In the genomic region with DNA sequence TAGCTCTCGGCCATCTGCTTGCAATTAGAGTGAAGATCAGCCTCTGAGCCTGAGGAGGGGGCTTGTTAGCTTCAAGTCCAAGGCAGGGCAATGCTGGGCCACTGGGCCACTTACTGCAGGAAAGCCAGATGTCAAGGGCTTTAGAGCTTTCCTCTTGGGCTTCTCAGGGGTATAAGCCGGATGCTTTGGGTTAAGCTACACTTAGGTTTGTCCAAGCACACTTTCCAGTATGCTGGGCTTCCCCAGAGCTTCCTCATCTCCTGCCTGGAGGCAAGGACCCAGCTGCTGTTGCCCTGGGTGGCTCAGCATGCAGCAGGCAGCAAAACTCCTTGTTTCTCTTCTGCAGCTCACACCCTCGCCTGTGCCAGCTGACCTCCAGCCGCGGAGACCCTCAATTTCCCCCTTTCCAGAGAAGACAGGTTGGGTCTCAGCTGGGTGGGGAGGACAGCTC, we compare ENCODE assay signal across 21 cellular contexts. TPM values are rescaled to one million over a fixed set of nuclear protein-coding genes. Genes with fewer than 3 reads are reported as not detected.
DNase-seq lines count a peak whose midpoint lies in the region; ATAC-seq, FAIRE-seq and TF ChIP-seq lines count a peak whose summit lies in the region.
"Had no signal": no experiment of that assay in that cellular context is flagged by ENCODE, and none has a peak within 500 bp of the region (broad histone marks: within the 10 kb centered on the region; RNA-seq: fewer than 3 reads in every experiment).

No MANE protein-coding gene starts in this region.

- no peaks in the 10 kb centered on the region for H3K36me3 ChIP-seq in upper lobe of right lung

- H3K27ac ChIP-seq in A549 (peak overlapping the region; percentile 13 to 19; a peak in 2 of 6 replicates), upper lobe of right lung (no peak overlapping the region)
- H3K27ac ChIP-seq: RWPE1 had no signal

- no peak for TF ChIP-seq POLR2A in A549 (IDR thresholded peaks at IDR 0.05; ENCODE audit: low read length)

- DNase-seq in A549 (ENCODE audit: low read depth in 1 of 2, low spot score in 1 of 2) = no peak
- DNase-seq in DMS 273 (lab: John Stamatoyannopoulos, UW; ENCODE audit: unreplicated experiment) = peak; percentile 44
- DNase-seq in NCI-H82 (lab: John Stamatoyannopoulos, UW) = peak; percentile 99
- no peak for DNase-seq in NCI-H1694 treated with DMSO at 0.1 percent for 48 hours (lab: John Stamatoyannopoulos, UW)
- DNase-seq in upper lobe of right lung = no peak
- DNase-seq in LoVo (ENCODE audit: low spot score) = no peak
- DNase-seq: Caco-2; CD4-positive, CD25-positive, alpha-beta regulatory T cell; DMS79; KG1; NCI-H1048; NCI-H146; NCI-H2081 treated with DMSO at 0.1 percent for 48 hours; NCI-H2227 treated with DMSO at 0.1 percent for 48 hours; NCI-H526 treated with DMSO at 0.1 percent for 48 hours had no signal

- H3K27ac Mint-ChIP-seq in dendritic cell treated with granulocyte-macrophage colony-stimulating factor and Interleukin-4, amounts not matched to agents 40 ng/mL and 50 ng/mL, for 4 days = peak overlapping the region; percentile 37
- H3K27ac Mint-ChIP-seq: CD4-positive, CD25-positive, alpha-beta regulatory T cell had no signal

- no peak for TF ChIP-seq CTCF in A549 (IDR thresholded peaks at IDR 0.05)
- no peak for TF ChIP-seq CTCF in upper lobe of right lung (IDR thresholded peaks at IDR 0.05)

- no peak overlapping the region for H3K4me3 Mint-ChIP-seq in dendritic cell treated with granulocyte-macrophage colony-stimulating factor and Interleukin-4, amounts not matched to agents 40 ng/mL and 50 ng/mL, for 4 days
- H3K4me3 Mint-ChIP-seq: CD4-positive, CD25-positive, alpha-beta regulatory T cell had no signal

- no peak for TF ChIP-seq RAD21 in A549 (conservative IDR thresholded peaks at IDR 0.05 in 1 of 2, IDR thresholded peaks at IDR 0.05 in 1 of 2)

- TF ChIP-seq EP300 in A549 (IDR thresholded peaks at IDR 0.05) = no peak

- H3K27me3 Mint-ChIP-seq in dendritic cell treated with granulocyte-macrophage colony-stimulating factor and Interleukin-4, amounts not matched to agents 40 ng/mL and 50 ng/mL, for 4 days = peaks cover 8% of the 10 kb centered on the region

- H3K4me1 ChIP-seq in A549 (peaks cover 20% of the 10 kb centered on the region), upper lobe of right lung (peaks cover 43% of the 10 kb centered on the region)
- H3K4me1 ChIP-seq: Caco-2 had no signal

- POLR2A ChIA-PET in A549 (lab: Yijun Ruan, JAX) = no interaction called here

- intact Hi-C loops in dendritic cell treated with granulocyte-macrophage colony-stimulating factor and Interleukin-4, amounts not matched to agents 40 ng/mL and 50 ng/mL, for 4 days (cut with micrococcal nuclease) = no loop called here
- intact Hi-C loops in upper lobe of right lung (cut with DNase I) = loop anchor here (5.0 kb wide), 1 partner anchor 88 kb away; no protein-coding TSS in a partner anchor

- peaks cover 55% of the 10 kb centered on the region for H3K4me1 Mint-ChIP-seq in dendritic cell treated with granulocyte-macrophage colony-stimulating factor and Interleukin-4, amounts not matched to agents 40 ng/mL and 50 ng/mL, for 4 days (ENCODE audit: low read depth)

- H3K36me3 Mint-ChIP-seq in dendritic cell treated with granulocyte-macrophage colony-stimulating factor and Interleukin-4, amounts not matched to agents 40 ng/mL and 50 ng/mL, for 4 days (ENCODE audit: low read depth) = no peaks in the 10 kb centered on the region

- CTCF ChIA-PET in A549 (lab: Yijun Ruan, JAX) = interaction anchor here (0.6 to 12.8 kb wide), 24 partner anchors 9 to 356 kb away, joined by 3 to 122 read pairs (median 4); a partner anchor contains a TSS

- H3K9me3 ChIP-seq in A549 (no peaks in the 10 kb centered on the region), upper lobe of right lung (no peaks in the 10 kb centered on the region)
- H3K9me3 ChIP-seq: Caco-2 had no signal

- WGBS in A549 (ENCODE audit: missing lambda C conversion rate) = 70% methylated on average over 5 of the region's 5 CpGs

- H3K27me3 ChIP-seq in upper lobe of right lung = no peaks in the 10 kb centered on the region

- H3K4me2 ChIP-seq in A549 = no peak overlapping the region

- ATAC-seq in A549 = no peak
- no peak for ATAC-seq in upper lobe of right lung
- ATAC-seq in GM21528 (IDR thresholded peaks at IDR 0.05; ENCODE audit: low FRiP score, unreplicated experiment) = no peak

- no peaks in the 10 kb centered on the region for H3K9me3 Mint-ChIP-seq in dendritic cell treated with granulocyte-macrophage colony-stimulating factor and Interleukin-4, amounts not matched to agents 40 ng/mL and 50 ng/mL, for 4 days

- no peak for FAIRE-seq in A549 (lab: Jason Lieb, UNC)
- FAIRE-seq: A204.1 had no signal

- H3K4me3 ChIP-seq in A549 (no peak overlapping the region), upper lobe of right lung (no peak overlapping the region)

TF ChIP-seq in A549, 52 proteins besides CTCF, POLR2A, EP300 and RAD21:
- TF ChIP-seq CEBPB (IDR thresholded peaks at IDR 0.05) (no peak), CBX8 (IDR thresholded peaks at IDR 0.05) (no peak), TFCP2L1 (CRISPR knock-in tag; IDR thresholded peaks at IDR 0.05) (no peak), ZFP36 (IDR thresholded peaks at IDR 0.05; ENCODE audit: borderline replicate concordance, partially characterized antibody) (no peak), ZNF302 (CRISPR knock-in tag; IDR thresholded peaks at IDR 0.05) (no peak), JUNB (IDR thresholded peaks at IDR 0.05) (no peak), NR3C1 (IDR thresholded peaks at IDR 0.05) (no peak), POLR2AphosphoS2 (conservative IDR thresholded peaks at IDR 0.05; ENCODE audit: low read length) (no peak), ZC3H11A (IDR thresholded peaks at IDR 0.05) (no peak)
- TF ChIP-seq, protein P1, sequence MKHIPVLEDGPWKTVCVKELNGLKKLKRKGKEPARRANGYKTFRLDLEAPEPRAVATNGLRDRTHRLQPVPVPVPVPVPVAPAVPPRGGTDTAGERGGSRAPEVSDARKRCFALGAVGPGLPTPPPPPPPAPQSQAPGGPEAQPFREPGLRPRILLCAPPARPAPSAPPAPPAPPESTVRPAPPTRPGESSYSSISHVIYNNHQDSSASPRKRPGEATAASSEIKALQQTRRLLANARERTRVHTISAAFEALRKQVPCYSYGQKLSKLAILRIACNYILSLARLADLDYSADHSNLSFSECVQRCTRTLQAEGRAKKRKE (CRISPR knock-in tag; IDR thresholded peaks at IDR 0.05; ENCODE audit: low read depth) = no peak

RNA-seq across cellular contexts. Expression of a gene that starts 29.0 kb away (rescaled TPM):
- 1.8 and 2.6 TPM in 2 replicates for polyA plus RNA-seq in A549 (2011; rRNA removed)
- 13.2 and 22.4 TPM in 2 replicates for polyA plus RNA-seq in A549 (2012; cell fraction: cytosol; rRNA removed)
- 19.3 and 20.6 TPM in 2 replicates for polyA plus RNA-seq in A549 (2012; cell fraction: nucleus; rRNA removed)
- 11.1 to 20.7 TPM (median 20.0 TPM) in 3 replicates for polyA plus RNA-seq in A549 (2017; fragmentation: RNase III; extraction: RNeasy Plus Mini Kit Qiagen cat#74134 plus additional on column Dnase treatment)
- polyA minus RNA-seq in A549 (2011; rRNA and poly(A)+ RNA removed) = 2.4 and 3.4 TPM in 2 replicates
- 93.6 TPM for total RNA-seq in upper lobe of right lung
- total RNA-seq: Caco-2; CD4-positive, CD25-positive, alpha-beta regulatory T cell had no signal
- polyA plus RNA-seq: CD4-positive, CD25-positive, alpha-beta regulatory T cell had no signal

RNA-seq across cellular contexts. Expression of a gene that starts 30.6 kb away (rescaled TPM):
- polyA plus RNA-seq in A549 (2011; rRNA removed) (not detected in 2 replicates), A549 (2017; fragmentation: RNase III; extraction: RNeasy Plus Mini Kit Qiagen cat#74134 plus additional on column Dnase treatment) (not detected in 3 replicates)
- polyA plus RNA-seq in A549 (2012; cell fraction: cytosol; rRNA removed) = not detected in 2 replicates
- polyA plus RNA-seq in A549 (2012; cell fraction: nucleus; rRNA removed) = 0.12 and 0.15 TPM in 2 replicates
- polyA minus RNA-seq in A549 (2011; rRNA and poly(A)+ RNA removed) = not detected in 2 replicates
- 18.5 TPM for total RNA-seq in upper lobe of right lung
- total RNA-seq: Caco-2, G401, M059J had no signal

RNA-seq across cellular contexts. Expression of a gene that starts 56.8 kb away (rescaled TPM):
- not detected in 2 replicates for polyA plus RNA-seq in A549 (2011; rRNA removed)
- polyA plus RNA-seq in A549 (2012; cell fraction: cytosol; rRNA removed) = 0.01 TPM in 1 of 2 replicates, not detected in the other
- polyA plus RNA-seq in A549 (2012; cell fraction: nucleus; rRNA removed) = not detected in 2 replicates
- polyA plus RNA-seq in A549 (2017; fragmentation: RNase III; extraction: RNeasy Plus Mini Kit Qiagen cat#74134 plus additional on column Dnase treatment) = 0.08 TPM in 1 of 3 replicates, not detected in the others
- polyA minus RNA-seq in A549 (2011; rRNA and poly(A)+ RNA removed) = not detected in 2 replicates
- 14,872 TPM for total RNA-seq in upper lobe of right lung
- total RNA-seq: Caco-2; CD4-positive, CD25-positive, alpha-beta regulatory T cell; G401; M059J had no signal
- polyA plus RNA-seq: CD4-positive, CD25-positive, alpha-beta regulatory T cell had no signal

Comparison
In these comparisons a context has a peak if more than half of its experiments do, and no peak if none do; other contexts are left out.
1. DNase-seq: peak in DMS 273 (single experiment) and NCI-H82 (single experiment); none in A549 (0 of 2), NCI-H1694 treated with DMSO at 0.1 percent for 48 hours (single experiment), upper lobe of right lung (single experiment) and LoVo (single experiment).